In the genomic region with DNA sequence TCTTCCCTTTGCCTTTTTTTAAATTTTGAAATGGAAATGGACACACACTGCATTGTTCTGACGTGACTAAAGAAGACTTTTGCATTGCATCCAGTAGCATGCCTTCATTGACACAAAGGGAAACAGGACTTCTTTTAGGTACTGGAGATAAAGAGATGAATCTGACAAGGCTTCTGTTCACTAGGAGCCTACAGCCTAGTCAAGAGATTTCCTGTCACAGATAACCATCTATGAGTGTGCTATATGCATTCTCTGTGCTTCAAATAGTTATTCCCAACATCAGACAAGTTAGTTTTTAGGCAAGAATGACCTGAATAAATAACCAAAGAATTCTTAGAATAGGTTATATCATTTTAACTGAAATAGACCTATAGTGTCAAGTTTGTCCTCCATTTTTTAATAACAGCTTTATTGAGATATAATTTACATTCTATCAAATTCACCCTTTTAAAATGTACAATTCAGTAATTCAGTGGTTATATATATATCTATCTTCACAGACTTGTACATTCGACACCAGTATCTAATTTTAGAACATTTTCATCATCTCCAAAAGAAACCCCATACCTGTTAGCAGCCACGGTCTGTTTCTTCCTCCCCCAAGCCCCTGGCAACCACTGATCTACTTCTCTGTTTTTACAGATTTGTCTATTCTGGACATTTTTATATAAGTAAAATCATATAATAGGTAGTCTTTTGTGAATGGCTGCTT, we compare ENCODE assay signal across 23 cellular contexts.
"Had no signal": no experiment of that assay in that cellular context is flagged by ENCODE, and none has a peak within 500 bp of the region (broad histone marks: within the 10 kb centered on the region; RNA-seq: fewer than 3 reads in every experiment).

No MANE protein-coding gene starts in this region.

- DNase-seq: activated B cell treated with CpG ODN at 0.5 μM for 24 hours; activated CD4-positive, alpha-beta T cell treated with anti-CD3 and anti-CD28 coated beads for 36 hours; activated CD4-positive, alpha-beta T cell treated with anti-CD3 and anti-CD28 coated beads, Interleukin-2, amount 50 U/mL, for 4 hours; activated CD8-positive, alpha-beta memory T cell treated with anti-CD3 and anti-CD28 coated beads for 24 hours; activated CD8-positive, alpha-beta memory T cell treated with anti-CD3 and anti-CD28 coated beads, Interleukin-2, amount 50 U/mL, for 4 hours; activated naive CD4-positive, alpha-beta T cell; activated naive CD8-positive, alpha-beta T cell treated with anti-CD3 and anti-CD28 coated beads for 36 hours; activated T-cell treated with anti-CD3 and anti-CD28 coated beads, Interleukin-2, amount 50 U/mL, for 24 hours; effector CD4-positive, alpha-beta T cell; foreskin melanocyte; glutamatergic neuron; hypothalamus; lower lobe of right lung; mesendoderm; naive thymus-derived CD4-positive, alpha-beta T cell; small intestine; stimulated activated CD4-positive, alpha-beta T cell treated with anti-CD3 and anti-CD28 coated beads, Interleukin-15, amount 100 ng/mL, for 24 hours; stimulated activated naive B cell treated with anti-CD40 and anti-IgM and Interleukin-4, amounts not matched to agents 10 μg/mL and 1 μg/mL and 100 μg/mL, for 72 hours; transverse colon had no signal

- H3K27ac Mint-ChIP-seq: activated B cell treated with CpG ODN at 0.5 μM for 24 hours; activated CD4-positive, alpha-beta T cell treated with anti-CD3 and anti-CD28 coated beads for 36 hours; activated naive CD8-positive, alpha-beta T cell treated with anti-CD3 and anti-CD28 coated beads for 36 hours; activated T-cell treated with anti-CD3 and anti-CD28 coated beads, Interleukin-2, amount 50 U/mL, for 24 hours; activated T-helper 2 cell treated with anti-CD3 and anti-CD28 coated beads, Interferon-gamma antibody, Interleukin-2, Interleukin-4, amounts not matched to agents 10 μg/mL and 5 μg/mL and 100 μg/mL, durations not matched to agents 14 hours and 24 hours and 36 hours; stimulated activated naive B cell treated with anti-CD40 and anti-IgM and Interleukin-4, amounts not matched to agents 10 μg/mL and 1 μg/mL and 100 μg/mL, for 72 hours had no signal

- H3K27ac ChIP-seq: lower lobe of right lung, prostate gland, transverse colon, vagina had no signal

- FAIRE-seq: small intestine had no signal

- H3K4me3 Mint-ChIP-seq: activated B cell treated with CpG ODN at 0.5 μM for 24 hours; activated CD4-positive, alpha-beta T cell treated with anti-CD3 and anti-CD28 coated beads for 36 hours; activated naive CD8-positive, alpha-beta T cell treated with anti-CD3 and anti-CD28 coated beads for 36 hours; activated T-cell treated with anti-CD3 and anti-CD28 coated beads, Interleukin-2, amount 50 U/mL, for 24 hours; naive thymus-derived CD4-positive, alpha-beta T cell; stimulated activated naive B cell treated with anti-CD40 and anti-IgM and Interleukin-4, amounts not matched to agents 10 μg/mL and 1 μg/mL and 100 μg/mL, for 72 hours had no signal

- ATAC-seq: activated CD4-positive, alpha-beta T cell treated with anti-CD3 and anti-CD28 coated beads for 36 hours; lower lobe of right lung; naive thymus-derived CD4-positive, alpha-beta T cell; stimulated activated naive B cell treated with anti-CD40 and anti-IgM and Interleukin-4, amounts not matched to agents 10 μg/mL and 1 μg/mL and 100 μg/mL, for 72 hours had no signal

- H3K9me3 ChIP-seq: prostate gland, vagina had no signal

- H3K36me3 ChIP-seq: right atrium auricular region had no signal

- H3K4me1 Mint-ChIP-seq: activated B cell treated with CpG ODN at 0.5 μM for 24 hours; activated CD4-positive, alpha-beta T cell treated with anti-CD3 and anti-CD28 coated beads for 36 hours; activated naive CD8-positive, alpha-beta T cell treated with anti-CD3 and anti-CD28 coated beads for 36 hours; stimulated activated naive B cell treated with anti-CD40 and anti-IgM and Interleukin-4, amounts not matched to agents 10 μg/mL and 1 μg/mL and 100 μg/mL, for 72 hours had no signal

- H3K9me3 Mint-ChIP-seq: activated B cell treated with CpG ODN at 0.5 μM for 24 hours; activated naive CD8-positive, alpha-beta T cell treated with anti-CD3 and anti-CD28 coated beads for 36 hours; activated T-cell treated with anti-CD3 and anti-CD28 coated beads, Interleukin-2, amount 50 U/mL, for 24 hours; activated T-helper 2 cell treated with anti-CD3 and anti-CD28 coated beads, Interferon-gamma antibody, Interleukin-2, Interleukin-4, amounts not matched to agents 10 μg/mL and 5 μg/mL and 100 μg/mL, durations not matched to agents 14 hours and 24 hours and 36 hours had no signal

- H3K27me3 ChIP-seq: right atrium auricular region, transverse colon, vagina had no signal

- H3K4me1 ChIP-seq: lower lobe of right lung, prostate gland, right atrium auricular region, transverse colon, vagina had no signal

- H3K4me3 ChIP-seq: lower lobe of right lung, prostate gland, right atrium auricular region, transverse colon, vagina had no signal

- H3K27me3 Mint-ChIP-seq: activated B cell treated with CpG ODN at 0.5 μM for 24 hours; activated CD4-positive, alpha-beta T cell treated with anti-CD3 and anti-CD28 coated beads for 36 hours; activated naive CD8-positive, alpha-beta T cell treated with anti-CD3 and anti-CD28 coated beads for 36 hours; activated T-cell treated with anti-CD3 and anti-CD28 coated beads, Interleukin-2, amount 50 U/mL, for 24 hours; naive thymus-derived CD4-positive, alpha-beta T cell; stimulated activated naive B cell treated with anti-CD40 and anti-IgM and Interleukin-4, amounts not matched to agents 10 μg/mL and 1 μg/mL and 100 μg/mL, for 72 hours had no signal
